8 cellular contexts compared by ENCODE assay signal in the genomic region with DNA sequence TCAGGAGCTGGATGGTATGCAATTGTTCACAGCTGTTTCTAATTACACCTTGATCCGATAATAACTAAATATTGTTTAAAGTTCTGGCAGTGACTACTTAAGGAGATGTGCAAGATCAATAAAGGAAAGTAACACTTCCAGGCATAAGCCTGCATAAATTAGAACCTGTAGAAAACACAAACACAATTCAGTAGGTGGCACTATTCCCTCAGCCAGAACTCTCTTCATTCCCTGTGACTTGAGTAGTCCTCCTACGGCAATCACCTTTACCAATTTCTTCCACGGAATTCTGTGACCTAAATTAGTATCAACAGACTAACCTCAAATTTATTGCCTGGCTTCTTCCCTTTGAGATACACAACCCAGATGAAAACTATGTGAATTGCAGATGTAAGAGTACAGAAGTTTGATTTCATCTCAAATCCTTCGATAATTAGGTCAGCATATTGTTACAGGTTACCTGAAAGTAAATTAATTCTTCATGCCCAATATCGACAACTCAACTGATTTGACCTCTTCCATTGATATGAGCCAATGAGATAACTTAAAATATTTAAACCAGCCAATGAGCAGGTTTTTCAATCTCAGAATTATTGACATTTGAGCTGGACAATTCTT.
DNase-seq lines count a peak whose midpoint lies in the region; ATAC-seq and TF ChIP-seq lines count a peak whose summit lies in the region.

No MANE protein-coding gene starts in this region.

- intact Hi-C loops in heart left ventricle (cut with DNase I), result loop anchor here in 9 of 10 donors (1.0 to 10.0 kb wide), 10 partner anchors 134 to 454 kb away; partner anchors contain the start of gene PID1 (in 5 of the 9)

- H3K4me1 Mint-ChIP-seq in stimulated activated naive CD8-positive, alpha-beta T cell treated with anti-CD3 and anti-CD28 coated beads, Interleukin-15, amount 100 ng/mL, for 72 hours, result no peaks in the 10 kb centered on the region

- H3K27me3 Mint-ChIP-seq in stimulated activated naive CD8-positive, alpha-beta T cell treated with anti-CD3 and anti-CD28 coated beads, Interleukin-15, amount 100 ng/mL, for 72 hours, result no peaks in the 10 kb centered on the region

- no peaks in the 10 kb centered on the region for H3K36me3 ChIP-seq in heart left ventricle

- peaks cover 0 to 12% (median 0%) of the 10 kb centered on the region in 12 donors for H3K4me1 ChIP-seq in heart left ventricle

- H3K4me3 ChIP-seq in Jurkat, Clone E6-1 (ENCODE audit: low read length), result no peak overlapping the region
- H3K4me3 ChIP-seq in heart left ventricle, result no peak overlapping the region

- ATAC-seq in heart left ventricle, result peak in 2 of 4 donors; percentile 56 to 61
- no peak for ATAC-seq in stimulated activated naive CD8-positive, alpha-beta T cell treated with anti-CD3 and anti-CD28 coated beads, Interleukin-15, amount 100 ng/mL, for 72 hours

- DNase-seq in AG20443 (ENCODE audit: low spot score) (peak; percentile 45), RPMI7951 (ENCODE audit: low read depth) (peak; percentile 67), heart left ventricle (no peak), superior temporal gyrus (ENCODE audit: extremely low spot score) (peak; percentile 84)
- peak; percentile 4 for DNase-seq in Jurkat, Clone E6-1 (ENCODE audit: low read depth, low spot score)
- DNase-seq in stimulated activated CD4-positive, alpha-beta T cell treated with anti-CD3 and anti-CD28 coated beads, Interleukin-4, amount 100 ng/mL, for 1 hour, result no peak
- no peak for DNase-seq in stimulated activated naive CD8-positive, alpha-beta T cell treated with anti-CD3 and anti-CD28 coated beads, Interleukin-15, amount 100 ng/mL, for 72 hours
- no peak for DNase-seq in activated CD4-positive, alpha-beta T cell treated with anti-CD3 and anti-CD28 coated beads, Interleukin-2, amount 50 U/mL, for 4 hours

- H3K27ac ChIP-seq in heart left ventricle, result no peak overlapping the region

- no peak overlapping the region for H3K27ac Mint-ChIP-seq in stimulated activated naive CD8-positive, alpha-beta T cell treated with anti-CD3 and anti-CD28 coated beads, Interleukin-15, amount 100 ng/mL, for 72 hours

- no peak overlapping the region for H3K4me3 Mint-ChIP-seq in stimulated activated naive CD8-positive, alpha-beta T cell treated with anti-CD3 and anti-CD28 coated beads, Interleukin-15, amount 100 ng/mL, for 72 hours

- WGBS in heart left ventricle, 4 donors, result 52 to 59% (median 55%) methylated on average over 5 of the region's 5 CpGs

- H3K9me3 ChIP-seq in heart left ventricle, result peaks cover 0 to 9% (median 0%) of the 10 kb centered on the region in 12 donors

- TF ChIP-seq POLR2A in heart left ventricle (IDR thresholded peaks at IDR 0.05), result no peak

- peak; percentile 21 to 57 (median 47) for TF ChIP-seq CTCF in heart left ventricle (IDR thresholded peaks at IDR 0.05)

- H3K9me3 Mint-ChIP-seq in stimulated activated naive CD8-positive, alpha-beta T cell treated with anti-CD3 and anti-CD28 coated beads, Interleukin-15, amount 100 ng/mL, for 72 hours, result peaks cover 0 to 5% of the 10 kb centered on the region in 2 donors

- H3K27me3 ChIP-seq in heart left ventricle, result no peaks in the 10 kb centered on the region

Comparison
In these comparisons a context has a peak if more than half of its experiments do, and no peak if none do; other contexts are left out.
1. DNase-seq: peak in AG20443 (single experiment), Jurkat, Clone E6-1 (single experiment), RPMI7951 (single experiment) and superior temporal gyrus (single experiment); none in heart left ventricle (0 of 5), stimulated activated CD4-positive, alpha-beta T cell treated with anti-CD3 and anti-CD28 coated beads, Interleukin-4, amount 100 ng/mL, for 1 hour (single experiment), stimulated activated naive CD8-positive, alpha-beta T cell treated with anti-CD3 and anti-CD28 coated beads, Interleukin-15, amount 100 ng/mL, for 72 hours (0 of 2) and activated CD4-positive, alpha-beta T cell treated with anti-CD3 and anti-CD28 coated beads, Interleukin-2, amount 50 U/mL, for 4 hours (0 of 2).